21 cellular contexts compared by ENCODE assay signal in the genomic region with DNA sequence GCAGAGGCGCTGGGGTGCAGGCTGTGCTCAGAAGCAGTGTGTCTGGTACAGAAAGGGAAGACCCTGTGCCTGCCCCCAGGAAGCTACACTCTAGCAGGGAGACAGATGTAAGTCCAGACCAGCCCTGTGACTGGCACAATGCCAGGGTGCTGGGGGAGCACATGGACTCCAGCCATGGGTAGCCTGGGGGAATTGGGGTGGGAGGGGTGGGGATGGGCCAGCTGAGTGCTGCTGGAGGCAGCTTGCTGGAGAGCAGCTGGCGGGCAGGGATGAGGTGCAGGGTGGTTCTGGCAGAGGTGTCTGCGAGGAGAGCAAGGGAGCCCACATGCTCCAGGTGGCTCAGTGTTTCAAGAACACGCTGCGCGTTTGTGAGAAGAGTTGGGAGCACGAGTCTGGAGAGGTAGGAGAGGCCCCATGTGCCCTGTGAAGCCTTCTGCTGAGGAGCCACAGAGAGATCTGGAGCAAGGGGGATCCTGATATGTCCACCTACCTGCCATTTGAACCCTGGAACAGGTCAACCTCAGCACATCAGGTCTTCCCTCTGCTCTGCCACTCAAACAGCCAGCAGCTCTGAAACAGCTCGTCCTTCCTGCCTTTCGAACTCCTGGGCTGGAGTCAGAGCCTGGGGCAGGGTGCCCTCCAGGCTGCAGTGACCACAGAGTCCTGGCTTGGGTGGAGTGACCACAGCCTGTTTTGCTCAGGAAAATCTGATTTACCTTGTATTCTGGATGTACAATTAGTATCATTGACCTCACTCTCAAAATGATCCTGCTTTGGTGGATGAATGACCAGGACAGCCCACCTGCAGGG. TPM values are rescaled to one million over a fixed set of nuclear protein-coding genes. Genes with fewer than 3 reads are reported as not detected.
"Had no signal": no experiment of that assay in that cellular context is flagged by ENCODE, and none has a peak within 500 bp of the region (broad histone marks: within the 10 kb centered on the region; RNA-seq: fewer than 3 reads in every experiment).

No MANE protein-coding gene starts in this region.

- H3K27ac ChIP-seq: ascending aorta, coronary artery, left lung, prostate gland, right atrium auricular region, tibial artery had no signal

- H3K4me3 ChIP-seq: ascending aorta, coronary artery, left lung, prostate gland, right atrium auricular region, tibial artery had no signal

- H3K9me3 ChIP-seq: ascending aorta, left lung, prostate gland, right atrium auricular region, tibial artery had no signal

- H3K9me3 Mint-ChIP-seq: activated CD4-positive, alpha-beta T cell treated with anti-CD3 and anti-CD28 coated beads, Interleukin-2, amount 10 ng/mL, durations not matched to agents 7 days and 5 days; activated T-cell treated with anti-CD3 and anti-CD28 coated beads, Interleukin-2, amount 50 U/mL, for 4 hours had no signal

- H3K4me1 ChIP-seq: ascending aorta, left lung, prostate gland, right atrium auricular region, tibial artery had no signal

- H3K4me1 Mint-ChIP-seq: activated CD4-positive, alpha-beta T cell treated with anti-CD3 and anti-CD28 coated beads, Interleukin-2, amount 10 ng/mL, durations not matched to agents 7 days and 5 days had no signal

- DNase-seq: activated CD4-positive, alpha-beta T cell treated with anti-CD3 and anti-CD28 coated beads, Interleukin-2, amount 10 ng/mL, durations not matched to agents 7 days and 5 days; activated CD8-positive, alpha-beta T cell treated with anti-CD3 and anti-CD28 coated beads, Interleukin-2, amount 10 ng/mL, durations not matched to agents 7 days and 5 days; activated naive CD4-positive, alpha-beta T cell treated with anti-CD3 and anti-CD28 coated beads, Interleukin-2, amount 50 U/mL, for 16 hours; activated T-cell treated with anti-CD3 and anti-CD28 coated beads, Interleukin-2, amount 50 U/mL, for 4 hours; erythroblast; kidney; left lung; mammary epithelial cell; stimulated activated CD4-positive, alpha-beta T cell treated with anti-CD3 and anti-CD28 coated beads, Interleukin-12 subunit alpha, Interleukin-12 subunit beta, amount 100 ng/mL, for 4 hours; stimulated activated CD4-positive, alpha-beta T cell treated with anti-CD3 and anti-CD28 coated beads, Interleukin-1b, Interleukin-23, amount 100 ng/mL, for 48 hours; stimulated activated CD8-positive, alpha-beta memory T cell treated with anti-CD3 and anti-CD28 coated beads, Interleukin-4, amount 100 ng/mL, for 48 hours; stimulated activated naive CD8-positive, alpha-beta T cell treated with anti-CD3 and anti-CD28 coated beads, Interleukin-15, Interleukin-2, amounts not matched to agents 100 U/mL and 50 U/mL, for 24 hours; tibial artery had no signal

- ATAC-seq: activated CD4-positive, CD25-positive, alpha-beta regulatory T cell treated with anti-CD3 and anti-CD28 coated beads, Interleukin-2, amount 50 U/mL, for 24 hours; activated CD8-positive, alpha-beta T cell treated with anti-CD3 and anti-CD28 coated beads, Interleukin-2, amount 10 ng/mL, durations not matched to agents 7 days and 5 days; activated T-cell treated with anti-CD3 and anti-CD28 coated beads, Interleukin-2, amount 50 U/mL, for 4 hours; left lung; stimulated activated naive CD8-positive, alpha-beta T cell treated with anti-CD3 and anti-CD28 coated beads, Interleukin-15, Interleukin-2, amounts not matched to agents 100 U/mL and 50 U/mL, for 24 hours had no signal

- H3K36me3 ChIP-seq: ascending aorta, left lung, prostate gland, right atrium auricular region, tibial artery had no signal

- H3K27me3 ChIP-seq: ascending aorta, left lung, right atrium auricular region had no signal

- H3K27me3 Mint-ChIP-seq: activated CD4-positive, alpha-beta T cell treated with anti-CD3 and anti-CD28 coated beads, Interleukin-2, amount 10 ng/mL, durations not matched to agents 7 days and 5 days had no signal

- H3K4me3 Mint-ChIP-seq: activated CD4-positive, alpha-beta T cell treated with anti-CD3 and anti-CD28 coated beads, Interleukin-2, amount 10 ng/mL, durations not matched to agents 7 days and 5 days; activated CD8-positive, alpha-beta T cell treated with anti-CD3 and anti-CD28 coated beads, Interleukin-2, amount 10 ng/mL, durations not matched to agents 7 days and 5 days; activated T-cell treated with anti-CD3 and anti-CD28 coated beads, Interleukin-2, amount 50 U/mL, for 4 hours had no signal

- H3K27ac Mint-ChIP-seq: activated CD4-positive, alpha-beta T cell treated with anti-CD3 and anti-CD28 coated beads, Interleukin-2, amount 10 ng/mL, durations not matched to agents 7 days and 5 days; activated CD8-positive, alpha-beta T cell treated with anti-CD3 and anti-CD28 coated beads, Interleukin-2, amount 10 ng/mL, durations not matched to agents 7 days and 5 days had no signal

RNA-seq across cellular contexts. Expression of a gene that starts 15.1 kb away (rescaled TPM):
- total RNA-seq: activated CD4-positive, alpha-beta T cell treated with anti-CD3 and anti-CD28 coated beads, Interleukin-2, amount 10 ng/mL, durations not matched to agents 7 days and 5 days; activated CD8-positive, alpha-beta T cell treated with anti-CD3 and anti-CD28 coated beads, Interleukin-2, amount 10 ng/mL, durations not matched to agents 7 days and 5 days; activated T-cell treated with anti-CD3 and anti-CD28 coated beads, Interleukin-2, amount 50 U/mL, for 4 hours; ascending aorta; kidney; left lung; mammary epithelial cell; myocyte; omental fat pad; right atrium auricular region had no signal
- polyA plus RNA-seq: mammary epithelial cell had no signal

RNA-seq across cellular contexts. Expression of a gene that starts 30.3 kb away (rescaled TPM):
- total RNA-seq: activated CD4-positive, alpha-beta T cell treated with anti-CD3 and anti-CD28 coated beads, Interleukin-2, amount 10 ng/mL, durations not matched to agents 7 days and 5 days; activated CD8-positive, alpha-beta T cell treated with anti-CD3 and anti-CD28 coated beads, Interleukin-2, amount 10 ng/mL, durations not matched to agents 7 days and 5 days; activated T-cell treated with anti-CD3 and anti-CD28 coated beads, Interleukin-2, amount 50 U/mL, for 4 hours; kidney; left lung; mammary epithelial cell; myocyte; right atrium auricular region had no signal
- polyA plus RNA-seq: mammary epithelial cell, neural cell had no signal
